In the genomic region with DNA sequence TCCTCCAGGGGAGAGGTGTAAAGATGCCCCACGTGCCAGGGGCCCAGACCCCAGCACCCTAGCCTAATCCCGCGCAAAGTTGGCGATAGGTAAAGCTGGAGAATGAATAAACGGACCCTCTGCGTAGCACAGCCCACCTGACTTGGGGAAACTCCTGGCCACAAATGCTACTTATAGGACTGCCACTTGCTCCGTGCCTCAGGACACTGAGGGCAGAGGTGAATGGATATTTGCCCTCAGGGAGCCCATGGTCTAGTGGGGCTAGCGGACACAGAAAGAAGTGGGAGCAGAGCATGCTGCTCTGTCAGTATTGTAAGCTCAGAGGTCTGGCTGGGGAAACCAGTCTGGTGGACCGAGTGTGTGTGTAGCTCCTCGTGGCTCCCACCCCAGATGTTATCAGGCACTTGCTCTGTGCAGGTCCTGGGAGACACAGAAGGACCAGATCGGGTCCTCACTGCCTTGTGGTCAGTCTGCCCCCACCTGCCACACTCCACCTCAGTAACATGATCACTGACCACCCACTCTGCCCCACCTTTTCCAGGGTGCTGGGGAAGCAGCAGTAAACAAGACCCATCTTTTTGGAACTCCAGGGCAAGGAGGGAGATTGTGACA, we compare ENCODE assay signal across 8 cellular contexts. TPM values are rescaled to one million over a fixed set of nuclear protein-coding genes. Genes with fewer than 3 reads are reported as not detected.
DNase-seq lines count a peak whose midpoint lies in the region; ATAC-seq and TF ChIP-seq lines count a peak whose summit lies in the region.

No MANE protein-coding gene starts in this region.

- CTCF ChIA-PET in AG04449 (lab: Yijun Ruan, JAX) = interaction anchor here (0.7 to 6.0 kb wide), 16 partner anchors 9 to 118 kb away, joined by 3 to 47 read pairs (median 4); no protein-coding TSS in a partner anchor

- ATAC-seq in GM21619 (IDR thresholded peaks at IDR 0.05; ENCODE audit: unreplicated experiment) = no peak

- WGBS in tibial nerve, 2 donors = 8 to 12% methylated on average over 11 of the region's 11 CpGs

- no peaks in the 10 kb centered on the region for H3K9me3 ChIP-seq in adipocyte (ENCODE audit: control insufficient read depth, low read length)
- H3K9me3 ChIP-seq in tibial nerve = no peaks in the 10 kb centered on the region

- H3K27me3 ChIP-seq in H7 (ENCODE audit: control insufficient read depth, insufficient read depth, low read length) = no peaks in the 10 kb centered on the region
- no peaks in the 10 kb centered on the region for H3K27me3 ChIP-seq in adipocyte (replicated peaks; ENCODE audit: control insufficient read depth, insufficient read depth, low read length)
- H3K27me3 ChIP-seq in tibial nerve = no peaks in the 10 kb centered on the region

- TF ChIP-seq CTCF in AG04449 (IDR thresholded peaks at IDR 0.05; ENCODE audit: insufficient read depth, low read length, missing control alignments) (no peak), tibial nerve (IDR thresholded peaks at IDR 0.05) (no peak)

- peaks cover 18% of the 10 kb centered on the region for H3K4me1 ChIP-seq in adipocyte (ENCODE audit: control insufficient read depth, insufficient read depth, low read length)
- H3K4me1 ChIP-seq in tibial nerve = peaks cover 0 to 54% (median 40%) of the 10 kb centered on the region in 4 donors

- no peak for TF ChIP-seq EP300 in tibial nerve (IDR thresholded peaks at IDR 0.05)

- POLR2A ChIA-PET in AG04449 (lab: Yijun Ruan, JAX) = interaction anchor here (0.7 to 1.4 kb wide), 2 partner anchors 19 to 70 kb away, joined by 5 to 6 read pairs; a partner anchor contains a TSS

- DNase-seq in AG04449 (ENCODE audit: low read depth, low spot score) (no peak), H7 (no peak), adipocyte (ENCODE audit: low read depth) (peak; percentile 22), kidney tubule cell (ENCODE audit: low spot score) (peak; percentile 15), tibial nerve (ENCODE audit: low spot score in 2 of 2) (no peak), putamen (ENCODE audit: low spot score) (no peak), NCI-H187 (lab: John Stamatoyannopoulos, UW) (no peak)

- H3K4me3 ChIP-seq in AG04449 (ENCODE audit: low read depth, low read length) (peak overlapping the region; percentile 74), H7 (ENCODE audit: insufficient read depth, low read depth, low read length) (peak overlapping the region; percentile 96), adipocyte (ENCODE audit: low read length) (peak overlapping the region; percentile 81), tibial nerve (peak overlapping the region; percentile 63 to 99 (median 92))

- TF ChIP-seq POLR2A in tibial nerve (IDR thresholded peaks at IDR 0.05) = no peak

- H3K27ac ChIP-seq in tibial nerve = peak overlapping the region; percentile 85 to 96 (median 94)

- H3K36me3 ChIP-seq in H7 (replicated peaks; ENCODE audit: control insufficient read depth, insufficient read depth, low read length) = peaks cover 6% of the 10 kb centered on the region
- H3K36me3 ChIP-seq in adipocyte (ENCODE audit: control insufficient read depth, insufficient read depth, low read length, severe bottlenecking) = no peaks in the 10 kb centered on the region
- H3K36me3 ChIP-seq in tibial nerve = peaks cover 0 to 23% (median 3%) of the 10 kb centered on the region in 3 donors

- peak overlapping the region; percentile 93 for H3K9ac ChIP-seq in adipocyte (ENCODE audit: low read length)

RNA-seq across cellular contexts. Expression of a gene that starts 0.8 kb away (rescaled TPM):
- total RNA-seq in H7 (2014; rRNA removed; shearing (Covaris generic)) = 62.4 and 66.8 TPM in 2 replicates
- 10 to 100 TPM; 19.4 to 26.4 (median 23.2) TPM for total RNA-seq in tibial nerve

RNA-seq across cellular contexts. Expression of a gene that starts 18.0 kb away (rescaled TPM):
- total RNA-seq in H7 (2014; rRNA removed; shearing (Covaris generic)) = 3.2 and 3.7 TPM in 2 replicates
- total RNA-seq in tibial nerve = 1 to 10 TPM in 1 of 4 donors, under 1 TPM in 1, not detected in 2; 0.59 to 4.5 TPM

RNA-seq across cellular contexts. Expression of a gene that starts 19.3 kb away (rescaled TPM):
- 11.4 and 12.1 TPM in 2 replicates for total RNA-seq in H7 (2014; rRNA removed; shearing (Covaris generic))
- total RNA-seq in tibial nerve = 10 to 100 TPM in 1 of 4 donors, 1 to 10 TPM in 3; 5.1 to 11.2 (median 7.5) TPM

RNA-seq across cellular contexts. Expression of a gene that starts 26.9 kb away (rescaled TPM):
- total RNA-seq in H7 (2014; rRNA removed; shearing (Covaris generic)) = not detected in 2 replicates
- total RNA-seq in tibial nerve = not detected

RNA-seq across cellular contexts. Expression of a gene that starts 43.1 kb away (rescaled TPM):
- not detected in 2 replicates for total RNA-seq in H7 (2014; rRNA removed; shearing (Covaris generic))
- not detected for total RNA-seq in tibial nerve

Comparison
In these comparisons a context has a peak if more than half of its experiments do, and no peak if none do; other contexts are left out.
1. DNase-seq: peak in adipocyte (single experiment) and kidney tubule cell (single experiment); none in AG04449 (single experiment), H7 (single experiment), tibial nerve (0 of 2), putamen (single experiment) and NCI-H187 (0 of 2).
2. Peak in every context shown above with its lines, with median percentiles within 50 percentile points of each other: H3K4me3 ChIP-seq.